In the genomic region with DNA sequence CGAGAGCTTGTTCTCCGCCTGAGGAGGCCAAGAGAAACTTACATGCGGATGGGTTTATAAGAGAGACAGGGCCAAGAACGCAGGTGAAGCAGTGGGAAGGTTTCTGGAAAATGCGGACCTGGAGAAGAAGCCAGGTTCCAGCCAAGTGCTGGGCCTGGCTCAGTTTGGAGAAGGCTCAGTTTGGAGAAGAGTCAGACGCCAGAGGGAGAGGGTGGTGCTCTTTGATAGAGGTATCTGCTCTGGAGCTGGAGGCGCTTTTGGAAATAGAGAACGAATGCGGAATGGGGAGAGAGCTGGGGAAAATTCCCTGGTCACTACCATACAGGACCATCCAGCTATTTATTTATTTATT, we compare ENCODE assay signal across 9 cellular contexts. TPM values are rescaled to one million over a fixed set of nuclear protein-coding genes. Genes with fewer than 3 reads are reported as not detected.
A peak's percentile ranks its signal among the peaks of the same experiment; 100 is the strongest.
DNase-seq lines count a peak whose midpoint lies in the region; ATAC-seq, FAIRE-seq and TF ChIP-seq lines count a peak whose summit lies in the region.
"Had no signal": no experiment of that assay in that cellular context is flagged by ENCODE, and none has a peak within 500 bp of the region (broad histone marks: within the 10 kb centered on the region; RNA-seq: fewer than 3 reads in every experiment).

No MANE protein-coding gene starts in this region.

- no peaks in the 10 kb centered on the region for H3K36me3 Mint-ChIP-seq in naive B cell

- no peaks in the 10 kb centered on the region for H3K27me3 ChIP-seq in ectodermal cell (ENCODE audit: control insufficient read depth, insufficient read depth, low read length, poor library complexity, severe bottlenecking)

- H3K27me3 Mint-ChIP-seq in naive B cell = peaks cover 0 to 6% (median 0%) of the 10 kb centered on the region in 3 donors

- H3K9me3 Mint-ChIP-seq in naive B cell = no peaks in the 10 kb centered on the region

- H3K4me3 Mint-ChIP-seq in naive B cell = peak overlapping the region; percentile 86 to 94 (median 92)

- H3K4me1 Mint-ChIP-seq in naive B cell = peaks cover 23 to 28% (median 26%) of the 10 kb centered on the region in 3 donors

- intact Hi-C loops in Right ventricle myocardium inferior (cut with DNase I) (no loop called here), cardiac septum (cut with DNase I) (no loop called here)

- H3K9me3 ChIP-seq in ectodermal cell (ENCODE audit: control insufficient read depth, low read length) = no peaks in the 10 kb centered on the region

- ATAC-seq in Right ventricle myocardium inferior = peak; percentile 14
- ATAC-seq in naive B cell (ENCODE audit: low read depth in 2 of 2) = peak; percentile 5
- no peak for ATAC-seq in GM19455 (IDR thresholded peaks at IDR 0.05; ENCODE audit: unreplicated experiment)

- H3K36me3 ChIP-seq in ectodermal cell (ENCODE audit: control insufficient read depth, insufficient read depth, low read length) = peaks cover 4% of the 10 kb centered on the region

- 14 to 18% methylated on average over 8 to 9 of the region's 9 CpGs for WGBS in ectodermal cell, 2 experiments

- DNase-seq in Right ventricle myocardium inferior (ENCODE audit: missing footprints) = no peak
- DNase-seq in cardiac septum (ENCODE audit: low spot score) = no peak
- no peak for DNase-seq in naive B cell
- DNase-seq in stimulated activated naive CD4-positive, alpha-beta T cell treated with Interleukin-2 at 50 U/mL for 16 hours (lab: John Stamatoyannopoulos, UW) = no peak
- DNase-seq in D721Med (ENCODE audit: insufficient read length, low spot score) = no peak
- DNase-seq in activated CD4-positive, alpha-beta T cell treated with anti-CD3 and anti-CD28 coated beads for 1 hour = no peak
- DNase-seq: NCI-H2081 treated with DMSO at 0.1 percent for 48 hours had no signal

- FAIRE-seq in D721Med (lab: Jason Lieb, UNC) = no peak

- peak overlapping the region; percentile 45 for H3K4me3 ChIP-seq in ectodermal cell (ENCODE audit: insufficient read depth, low read depth, low read length)

- no peak for TF ChIP-seq CTCF in D721Med (IDR thresholded peaks at IDR 0.05; ENCODE audit: insufficient read depth, missing control alignments)

- H3K27ac ChIP-seq in ectodermal cell (ENCODE audit: insufficient read depth, low read depth, low read length, poor library complexity, severe bottlenecking) = no peak overlapping the region

- peak overlapping the region in 5 of 6 donors; percentile 8 to 94 (median 85) for H3K27ac Mint-ChIP-seq in naive B cell

- no peaks in the 10 kb centered on the region for H3K4me1 ChIP-seq in ectodermal cell (ENCODE audit: control insufficient read depth, insufficient read depth, low read length)

RNA-seq across cellular contexts. Expression of gene RSPH9, which starts 0.8 kb away (rescaled TPM):
- 0.11 TPM for total RNA-seq in Right ventricle myocardium inferior
- total RNA-seq in cardiac septum = 0.24 TPM
- 1.3 TPM for polyA plus RNA-seq in ectodermal cell (2013, experiment 1 of 4)
- polyA plus RNA-seq in ectodermal cell (2013, experiment 2 of 4) = 2.1 TPM
- polyA plus RNA-seq in ectodermal cell (2013, experiment 3 of 4) = 1.8 TPM
- 2.3 TPM for polyA plus RNA-seq in ectodermal cell (2013, experiment 4 of 4)
- polyA plus RNA-seq in naive B cell (ENCODE audit: low read depth in 6 of 6) = 1 to 10 TPM in 4 of 6 donors, under 1 TPM in 1, not detected in 1; 0.96 to 1.9 (median 1.5) TPM

RNA-seq across cellular contexts. Expression of gene MAD2L1BP, which starts 9.9 kb away (rescaled TPM):
- total RNA-seq in Right ventricle myocardium inferior = 26.7 TPM
- 25.5 TPM for total RNA-seq in cardiac septum
- polyA plus RNA-seq in ectodermal cell (2013, experiment 1 of 4) = 37.9 TPM
- polyA plus RNA-seq in ectodermal cell (2013, experiment 2 of 4) = 36.2 TPM
- polyA plus RNA-seq in ectodermal cell (2013, experiment 3 of 4) = 33.2 TPM
- polyA plus RNA-seq in ectodermal cell (2013, experiment 4 of 4) = 33.2 TPM
- polyA plus RNA-seq in naive B cell (ENCODE audit: low read depth in 6 of 6) = 10 to 100 TPM; 21.3 to 31.4 (median 27.9) TPM

RNA-seq across cellular contexts. Expression of gene GTPBP2, which starts 16.5 kb away (rescaled TPM):
- total RNA-seq in Right ventricle myocardium inferior = 23.9 TPM
- 27.9 TPM for total RNA-seq in cardiac septum
- polyA plus RNA-seq in ectodermal cell (2013, experiment 1 of 4) = 62.5 TPM
- 60.9 TPM for polyA plus RNA-seq in ectodermal cell (2013, experiment 2 of 4)
- 51.2 TPM for polyA plus RNA-seq in ectodermal cell (2013, experiment 3 of 4)
- polyA plus RNA-seq in ectodermal cell (2013, experiment 4 of 4) = 58.2 TPM
- polyA plus RNA-seq in naive B cell (ENCODE audit: low read depth in 6 of 6) = 10 to 100 TPM in 1 of 6 donors, 1 to 10 TPM in 5; 2.5 to 17.3 (median 3.8) TPM

RNA-seq across cellular contexts. Expression of gene MRPS18A, which starts 42.0 kb away (rescaled TPM):
- total RNA-seq in Right ventricle myocardium inferior (43.1 TPM), cardiac septum (38.4 TPM)
- 44.0 TPM for polyA plus RNA-seq in ectodermal cell (2013, experiment 1 of 4)
- 53.6 TPM for polyA plus RNA-seq in ectodermal cell (2013, experiment 2 of 4)
- polyA plus RNA-seq in ectodermal cell (2013, experiment 3 of 4) = 47.9 TPM
- polyA plus RNA-seq in ectodermal cell (2013, experiment 4 of 4) = 50.8 TPM
- 10 to 100 TPM; 61.1 to 91.0 (median 80.1) TPM for polyA plus RNA-seq in naive B cell (ENCODE audit: low read depth in 6 of 6)
